In genomic region chr19:17420267-17420924, GRCh38 we compare ENCODE assay signal across 8 cellular contexts. TPM values are rescaled to one million over a fixed set of nuclear protein-coding genes. Genes with fewer than 3 reads are reported as not detected.
DNase-seq lines count a peak whose midpoint lies in the region; ATAC-seq and TF ChIP-seq lines count a peak whose summit lies in the region.

No MANE protein-coding gene starts in this region.

- ATAC-seq in HCT116: peak; percentile 64

- H3K4me1 ChIP-seq in HCT116 (ENCODE audit: control insufficient read depth in 1 of 2, insufficient read depth in 2 of 2, low read length in 2 of 2) (peaks cover 14 to 39% of the 10 kb centered on the region in 2 experiments), OCI-LY1 (ENCODE audit: insufficient read depth, low read length, severe bottlenecking) (peaks cover 30% of the 10 kb centered on the region), iPS-15b (ENCODE audit: control insufficient read depth, insufficient read depth, low read length) (peaks cover 3% of the 10 kb centered on the region)

- TF ChIP-seq CTCF in HCT116 (IDR thresholded peaks at IDR 0.05 in 2 of 3, conservative IDR thresholded peaks at IDR 0.05 in 1 of 3; ENCODE audit: borderline replicate concordance in 1 of 3, insufficient read depth in 1 of 3, low read depth in 2 of 3, low read length in 2 of 3) (peak in 1 of 3 experiments; percentile 20; a peak in 1 of 6 replicates), OCI-LY1 (IDR thresholded peaks at IDR 0.05; ENCODE audit: low read length) (peak; percentile 13; the same call in 1 of the 2 replicates)

- H3K9me2 ChIP-seq in HCT116 (ENCODE audit: insufficient read depth) (no peaks in the 10 kb centered on the region), OCI-LY1 (ENCODE audit: low read depth, low read length) (no peaks in the 10 kb centered on the region)

- H3K79me2 ChIP-seq in HCT116 (ENCODE audit: insufficient read depth, low read length) (peaks cover 10% of the 10 kb centered on the region; the same call in 1 of the 2 replicates), OCI-LY1 (ENCODE audit: insufficient read depth, low read length) (no peaks in the 10 kb centered on the region)

- RAD21 ChIA-PET in HCT116 (lab: Charles Lee; ENCODE audit: low non-redundant PET in 1 of 2, low total read pairs in 2 of 2, uncharacterized antibody in 2 of 2, unreplicated experiment in 2 of 2): no interaction called here

- H3K4me2 ChIP-seq in HCT116 (ENCODE audit: low read length): peak overlapping the region; percentile 91
- peak overlapping the region; percentile 93 for H3K4me2 ChIP-seq in OCI-LY1 (ENCODE audit: low read length)

- H3K27ac ChIP-seq in HCT116 (ENCODE audit: low read depth, low read length): peak overlapping the region; percentile 94
- peak overlapping the region; percentile 44 for H3K27ac ChIP-seq in OCI-LY1 (ENCODE audit: low read depth, low read length, poor library complexity, severe bottlenecking)
- H3K27ac ChIP-seq in angular gyrus (ENCODE audit: low read depth, low read length): peak overlapping the region; percentile 55
- H3K27ac ChIP-seq in skin epidermis: peak overlapping the region; percentile 35 to 92 (median 81)

- TF ChIP-seq POLR2A in HCT116 (IDR thresholded peaks at IDR 0.05; ENCODE audit: borderline replicate concordance, extremely low read depth, insufficient read depth, insufficient read length): no peak

- BruUV-seq in HCT116 (replicated peaks; lab: Mats Ljungman, UMichigan): TSS peak; percentile 42

- POLR2A ChIA-PET in HCT116 (lab: Charles Lee): interaction anchor here (0.9 to 2.8 kb wide), 4 partner anchors 11 to 439 kb away, joined by 4 to 21 read pairs (median 4); partner anchors contain the start of genes BST2 and RPL18A

- H3K4me3 ChIP-seq in HCT116 (replicated peaks in 1 of 2; ENCODE audit: low read depth in 1 of 2, low read length in 2 of 2) (peak overlapping the region; percentile 91 to 93), OCI-LY1 (ENCODE audit: low read depth, low read length, poor library complexity, severe bottlenecking) (peak overlapping the region; percentile 86), iPS-15b (ENCODE audit: low read depth, low read length) (peak overlapping the region; percentile 93), skin epidermis (peak overlapping the region; percentile 58 to 90 (median 71))

- intact Hi-C loops in HCT116 (cut with micrococcal nuclease): no loop called here

- no peaks in the 10 kb centered on the region for H3F3A ChIP-seq in OCI-LY1 (ENCODE audit: insufficient read depth, low read length)

- peak; percentile 51 for TF ChIP-seq RAD21 in HCT116 (IDR thresholded peaks at IDR 0.05; ENCODE audit: low read depth)

- peak; percentile 1 for DNase-seq in DMS153 (lab: John Stamatoyannopoulos, UW)
- no peak for DNase-seq in DMS153 treated with DMSO at 0.1 percent for 48 hours (lab: John Stamatoyannopoulos, UW; ENCODE audit: unreplicated experiment)
- no peak for DNase-seq in HCT116 (ENCODE audit: low read depth, low spot score)
- no peak for DNase-seq in NCI-H1417 treated with DMSO at 0.1 percent for 48 hours (lab: John Stamatoyannopoulos, UW)

- H3K9ac ChIP-seq in HCT116 (ENCODE audit: low read length) (peak overlapping the region; percentile 84), OCI-LY1 (ENCODE audit: low read length) (peak overlapping the region; percentile 76), iPS-15b (ENCODE audit: low read depth, low read length) (peak overlapping the region; percentile 54)

- H2AFZ ChIP-seq in HCT116 (ENCODE audit: low read depth, low read length, poor library complexity, severe bottlenecking) (peak overlapping the region; percentile 31), OCI-LY1 (ENCODE audit: low read length) (peak overlapping the region; percentile 37)

- H3K9me3 ChIP-seq in HCT116 (ENCODE audit: control insufficient read depth in 1 of 2, insufficient read depth in 1 of 2, low read depth in 1 of 2, low read length in 2 of 2) (no peaks in the 10 kb centered on the region), OCI-LY1 (ENCODE audit: low read length) (no peaks in the 10 kb centered on the region), iPS-15b (ENCODE audit: control insufficient read depth, insufficient read depth, low read length) (no peaks in the 10 kb centered on the region)

- H3K27me3 ChIP-seq in HCT116 (ENCODE audit: insufficient read depth, low read length) (no peaks in the 10 kb centered on the region), OCI-LY1 (ENCODE audit: insufficient read depth, low read length) (no peaks in the 10 kb centered on the region), iPS-15b (ENCODE audit: control insufficient read depth, insufficient read depth, low read length) (no peaks in the 10 kb centered on the region)

- H4K20me1 ChIP-seq in HCT116 (ENCODE audit: insufficient read depth): no peaks in the 10 kb centered on the region
- H4K20me1 ChIP-seq in OCI-LY1 (ENCODE audit: insufficient read depth, low read length): no peaks in the 10 kb centered on the region

- CTCF ChIA-PET in HCT116 (lab: Charles Lee): interaction anchor here (0.8 to 1.2 kb wide), 4 partner anchors 8 to 46 kb away, joined by 3 to 5 read pairs (median 4); partner anchors contain the start of gene TMEM221

- H3K36me3 ChIP-seq in HCT116 (ENCODE audit: control insufficient read depth in 1 of 2, insufficient read depth in 2 of 2, low read length in 2 of 2) (no peaks in the 10 kb centered on the region), OCI-LY1 (ENCODE audit: insufficient read depth, low read length) (0 out of 2 replicates have a peak, but pooled peaks cover 3% of the 10 kb centered on the region), iPS-15b (ENCODE audit: control insufficient read depth, insufficient read depth, low read length) (no peaks in the 10 kb centered on the region)

TF ChIP-seq in HCT116, 20 proteins besides CTCF, POLR2A, EP300 and RAD21:
- TF ChIP-seq EZH2phosphoT487 (IDR thresholded peaks at IDR 0.05; ENCODE audit: borderline replicate concordance) (no peak), SIN3A (IDR thresholded peaks at IDR 0.05; ENCODE audit: low read depth) (no peak), CBX3 (IDR thresholded peaks at IDR 0.05; ENCODE audit: low read depth) (no peak), SP1 (IDR thresholded peaks at IDR 0.05; ENCODE audit: low read depth) (no peak), POLR2AphosphoS5 (IDR thresholded peaks at IDR 0.05; ENCODE audit: low read depth, low read length) (no peak), JUND (IDR thresholded peaks at IDR 0.05) (no peak), TCF7L2 (IDR thresholded peaks at IDR 0.05; ENCODE audit: borderline replicate concordance, extremely low read depth, insufficient read depth, insufficient read length) (no peak), EGR1 (IDR thresholded peaks at IDR 0.05; ENCODE audit: low read depth) (peak; percentile 57)
- TF ChIP-seq, protein P1, sequence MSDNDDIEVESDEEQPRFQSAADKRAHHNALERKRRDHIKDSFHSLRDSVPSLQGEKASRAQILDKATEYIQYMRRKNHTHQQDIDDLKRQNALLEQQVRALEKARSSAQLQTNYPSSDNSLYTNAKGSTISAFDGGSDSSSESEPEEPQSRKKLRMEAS (IDR thresholded peaks at IDR 0.05): peak; percentile 76; the same call in 1 of the 2 replicates
TF ChIP-seq in HCT116: peak in this region for 2.

RNA-seq across cellular contexts. Expression of gene MVB12A, which starts 0.5 kb away (rescaled TPM):
- total RNA-seq in HCT116 (2021; ENCODE audit: unreplicated experiment): 91.7 TPM
- polyA plus RNA-seq in HCT116 (2012): 86.6 and 101 TPM in 2 replicates

RNA-seq across cellular contexts. Expression of gene BST2, which starts 15.0 kb away (rescaled TPM):
- total RNA-seq in HCT116 (2021; ENCODE audit: unreplicated experiment): 5.4 TPM
- polyA plus RNA-seq in HCT116 (2012): 2.6 and 3.6 TPM in 2 replicates

RNA-seq across cellular contexts. Expression of gene CCDC194, which starts 26.4 kb away (rescaled TPM):
- not detected for total RNA-seq in HCT116 (2021; ENCODE audit: unreplicated experiment)
- 0.14 TPM in 1 of 2 replicates, not detected in the other for polyA plus RNA-seq in HCT116 (2012)

RNA-seq across cellular contexts. Expression of gene TMEM221, which starts 28.1 kb away (rescaled TPM):
- 3.4 TPM for total RNA-seq in HCT116 (2021; ENCODE audit: unreplicated experiment)
- 3.6 and 3.7 TPM in 2 replicates for polyA plus RNA-seq in HCT116 (2012)

RNA-seq across cellular contexts. Expression of gene NXNL1, which starts 40.3 kb away (rescaled TPM):
- not detected for total RNA-seq in HCT116 (2021; ENCODE audit: unreplicated experiment)
- polyA plus RNA-seq in HCT116 (2012): not detected in 2 replicates

Comparison
In these comparisons a context has a peak if more than half of its experiments do, and no peak if none do; other contexts are left out.
1. H3K27ac ChIP-seq: peak in every context shown above with its lines; median percentile 94 in HCT116; 81 in skin epidermis; 55 in angular gyrus; 44 in OCI-LY1.